ENCODE assay signal across 14 cellular contexts in genomic region chrX:20913760-20914159, GRCh38.
DNase-seq lines count a peak whose midpoint lies in the region; ATAC-seq and TF ChIP-seq lines count a peak whose summit lies in the region.
"Had no signal": no experiment of that assay in that cellular context is flagged by ENCODE, and none has a peak within 500 bp of the region (broad histone marks: within the 10 kb centered on the region; RNA-seq: fewer than 3 reads in every experiment).

No MANE protein-coding gene starts in this region.

- no peak overlapping the region for H3K4ac ChIP-seq in neuronal stem cell (ENCODE audit: low read length)

- H3K9ac ChIP-seq in PC-3 (ENCODE audit: low read length) (no peak overlapping the region), neuronal stem cell (ENCODE audit: low read depth, low read length, poor library complexity) (no peak overlapping the region)

- H3K4me2 ChIP-seq in PC-3 (ENCODE audit: low read length) (no peak overlapping the region), neuronal stem cell (ENCODE audit: insufficient read depth, low read length, poor library complexity, severe bottlenecking) (no peak overlapping the region)

- DNase-seq in HT-29 (ENCODE audit: low spot score): peak; percentile 16
- peak; percentile 35 for DNase-seq in PC-3
- peak; percentile 7 for DNase-seq in fibroblast of mammary gland (ENCODE audit: low read depth)
- peak; percentile 41 for DNase-seq in neuronal stem cell (ENCODE audit: low spot score)
- no peak for DNase-seq in NCI-H2171 (lab: John Stamatoyannopoulos, UW)
- no peak for DNase-seq in NCI-H69 (lab: John Stamatoyannopoulos, UW)
- DNase-seq: central memory CD4-positive, alpha-beta T cell; DMS79 treated with DMSO at 0.1 percent for 48 hours; NCI-H2029; NCI-H526 treated with DMSO at 0.1 percent for 48 hours; T-helper 17 cell had no signal

- no peaks in the 10 kb centered on the region for H3K9me2 ChIP-seq in PC-3 (replicated peaks; ENCODE audit: low read length)

- TF ChIP-seq CTCF in PC-3 (conservative IDR thresholded peaks at IDR 0.05; ENCODE audit: low read depth, low read length) (no peak), fibroblast of mammary gland (conservative IDR thresholded peaks at IDR 0.05; ENCODE audit: control insufficient read depth, insufficient read depth, low read depth, low read length) (no peak)

- H2BK15ac ChIP-seq in neuronal stem cell (ENCODE audit: low read length): no peak overlapping the region

- H2BK12ac ChIP-seq in neuronal stem cell (ENCODE audit: low read length): no peak overlapping the region

- no peaks in the 10 kb centered on the region for H3K4me1 ChIP-seq in PC-3 (ENCODE audit: insufficient read depth, low read length)
- no peaks in the 10 kb centered on the region for H3K4me1 ChIP-seq in neuronal stem cell (ENCODE audit: control insufficient read depth in 2 of 2, insufficient read depth in 1 of 2, low read depth in 1 of 2, low read length in 2 of 2)

- H2AK5ac ChIP-seq in neuronal stem cell (ENCODE audit: low read depth, low read length): no peak overlapping the region

- H2AFZ ChIP-seq in PC-3 (ENCODE audit: low read length) (no peak overlapping the region), neuronal stem cell (ENCODE audit: low read length) (no peak overlapping the region)

- H3K79me1 ChIP-seq in neuronal stem cell (ENCODE audit: low read depth, low read length): no peaks in the 10 kb centered on the region

- H4K20me1 ChIP-seq in PC-3 (ENCODE audit: low read length): no peaks in the 10 kb centered on the region

- H2BK5ac ChIP-seq in neuronal stem cell (ENCODE audit: low read length): no peak overlapping the region

- H2BK120ac ChIP-seq in neuronal stem cell (ENCODE audit: low read depth, low read length): no peak overlapping the region

- H3K9me3 ChIP-seq in PC-3 (ENCODE audit: low read length): no peaks in the 10 kb centered on the region
- no peaks in the 10 kb centered on the region for H3K9me3 ChIP-seq in neuronal stem cell (replicated peaks in 1 of 2; ENCODE audit: control insufficient read depth in 2 of 2, insufficient read depth in 1 of 2, low read depth in 1 of 2, low read length in 2 of 2)

- no peak overlapping the region for H3K18ac ChIP-seq in neuronal stem cell (ENCODE audit: low read length)

- H4K91ac ChIP-seq in neuronal stem cell (ENCODE audit: low read depth, low read length, poor library complexity): no peak overlapping the region

- H3K4me3 ChIP-seq in PC-3 (ENCODE audit: low read length) (no peak overlapping the region), fibroblast of mammary gland (ENCODE audit: control insufficient read depth, low read depth, low read length) (no peak overlapping the region), neuronal stem cell (ENCODE audit: low read length in 2 of 2) (no peak overlapping the region)

- no peak overlapping the region for H4K8ac ChIP-seq in neuronal stem cell (ENCODE audit: low read depth, low read length)

- no peaks in the 10 kb centered on the region for H3F3A ChIP-seq in PC-3 (ENCODE audit: low read length, unreplicated experiment)

- no TSS peak for BruUV-seq in PC-3 (replicated peaks; lab: Mats Ljungman, UMichigan)

- H3K79me2 ChIP-seq in PC-3 (ENCODE audit: low read length): no peaks in the 10 kb centered on the region

- intact Hi-C loops in PC-3 (cut with micrococcal nuclease): no loop called here

- H3K27me3 ChIP-seq in PC-3 (ENCODE audit: low read length) (no peaks in the 10 kb centered on the region), neuronal stem cell (ENCODE audit: control insufficient read depth in 3 of 3, insufficient read depth in 3 of 3, low read depth in 1 of 3, low read length in 3 of 3) (no peaks in the 10 kb centered on the region)

- POLR2A ChIA-PET in PC-3 (lab: Charles Lee; ENCODE audit: unreplicated experiment): no interaction called here

- WGBS in neuronal stem cell (ENCODE audit: extremely low coverage in 2 of 2, insufficient read length in 2 of 2, insufficient replicate concordance in 1 of 2), 2 donors: no CpG with 5 or more reads among the region's 3 CpGs

- no peaks in the 10 kb centered on the region for H3K36me3 ChIP-seq in PC-3 (ENCODE audit: low read depth, low read length)
- no peaks in the 10 kb centered on the region for H3K36me3 ChIP-seq in neuronal stem cell (replicated peaks in 1 of 2; ENCODE audit: control insufficient read depth in 2 of 2, insufficient read depth in 2 of 2, low read length in 2 of 2)

- H3K27ac ChIP-seq in PC-3 (ENCODE audit: low read length) (no peak overlapping the region), neuronal stem cell (replicated peaks; ENCODE audit: low read length) (no peak overlapping the region)
- H3K27ac ChIP-seq: C4-2B had no signal

- no peak overlapping the region for H3K23ac ChIP-seq in neuronal stem cell (ENCODE audit: low read depth, low read length, poor library complexity)

- H3K14ac ChIP-seq in neuronal stem cell (ENCODE audit: low read length): no peak overlapping the region

- ATAC-seq in PC-3: no peak
- ATAC-seq in GM19452 (IDR thresholded peaks at IDR 0.05; ENCODE audit: unreplicated experiment): no peak
- ATAC-seq: activated naive CD4-positive, alpha-beta T cell treated with anti-CD3 and anti-CD28 coated beads, Interleukin-2, amount 50 U/mL, for 72 hours; T-helper 17 cell had no signal

- CTCF ChIA-PET in PC-3 (lab: Charles Lee): no interaction called here

Comparison
In these comparisons a context has a peak if more than half of its experiments do, and no peak if none do; other contexts are left out.
1. DNase-seq: peak in HT-29 (single experiment), PC-3 (single experiment), fibroblast of mammary gland (single experiment) and neuronal stem cell (single experiment); none in NCI-H2171 (single experiment) and NCI-H69 (single experiment).